ENCODE assay signal across 1 cellular context in genomic region chr17:72518810-72519597, GRCh38.
TF ChIP-seq lines count a peak whose summit lies in the region.

No MANE protein-coding gene starts in this region.

TF ChIP-seq in HepG2, 621 proteins besides CTCF, POLR2A, EP300 and RAD21 (continued from another document and continues in another):
- TF ChIP-seq, protein P1, sequence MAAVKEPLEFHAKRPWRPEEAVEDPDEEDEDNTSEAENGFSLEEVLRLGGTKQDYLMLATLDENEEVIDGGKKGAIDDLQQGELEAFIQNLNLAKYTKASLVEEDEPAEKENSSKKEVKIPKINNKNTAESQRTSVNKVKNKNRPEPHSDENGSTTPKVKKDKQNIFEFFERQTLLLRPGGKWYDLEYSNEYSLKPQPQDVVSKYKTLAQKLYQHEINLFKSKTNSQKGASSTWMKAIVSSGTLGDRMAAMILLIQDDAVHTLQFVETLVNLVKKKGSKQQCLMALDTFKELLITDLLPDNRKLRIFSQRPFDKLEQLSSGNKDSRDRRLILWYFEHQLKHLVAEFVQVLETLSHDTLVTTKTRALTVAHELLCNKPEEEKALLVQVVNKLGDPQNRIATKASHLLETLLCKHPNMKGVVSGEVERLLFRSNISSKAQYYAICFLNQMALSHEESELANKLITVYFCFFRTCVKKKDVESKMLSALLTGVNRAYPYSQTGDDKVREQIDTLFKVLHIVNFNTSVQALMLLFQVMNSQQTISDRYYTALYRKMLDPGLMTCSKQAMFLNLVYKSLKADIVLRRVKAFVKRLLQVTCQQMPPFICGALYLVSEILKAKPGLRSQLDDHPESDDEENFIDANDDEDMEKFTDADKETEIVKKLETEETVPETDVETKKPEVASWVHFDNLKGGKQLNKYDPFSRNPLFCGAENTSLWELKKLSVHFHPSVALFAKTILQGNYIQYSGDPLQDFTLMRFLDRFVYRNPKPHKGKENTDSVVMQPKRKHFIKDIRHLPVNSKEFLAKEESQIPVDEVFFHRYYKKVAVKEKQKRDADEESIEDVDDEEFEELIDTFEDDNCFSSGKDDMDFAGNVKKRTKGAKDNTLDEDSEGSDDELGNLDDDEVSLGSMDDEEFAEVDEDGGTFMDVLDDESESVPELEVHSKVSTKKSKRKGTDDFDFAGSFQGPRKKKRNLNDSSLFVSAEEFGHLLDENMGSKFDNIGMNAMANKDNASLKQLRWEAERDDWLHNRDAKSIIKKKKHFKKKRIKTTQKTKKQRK (IDR thresholded peaks at IDR 0.05; ENCODE audit: low read length) = no peak
- TF ChIP-seq CHD2 (IDR thresholded peaks at IDR 0.05; ENCODE audit: low read depth, low read length) (no peak), DNMT3B (CRISPR knock-in tag; conservative IDR thresholded peaks at IDR 0.05) (peak; percentile 72; the same call in 1 of the 2 replicates), ZNF562 (CRISPR knock-in tag; IDR thresholded peaks at IDR 0.05; ENCODE audit: borderline replicate concordance) (no peak), ZNF556 (CRISPR knock-in tag; IDR thresholded peaks at IDR 0.05; ENCODE audit: borderline replicate concordance) (no peak), FOXC1 (CRISPR knock-in tag; IDR thresholded peaks at IDR 0.05; ENCODE audit: borderline replicate concordance) (peak; percentile 41; the same call in 1 of the 2 replicates), ZNF605 (CRISPR knock-in tag; IDR thresholded peaks at IDR 0.05) (0 out of 2 replicates have a peak, but pooled peaks have one; percentile 59), NFE2L1 (CRISPR knock-in tag; IDR thresholded peaks at IDR 0.05; ENCODE audit: borderline replicate concordance) (no peak), ZUFSP (CRISPR knock-in tag; IDR thresholded peaks at IDR 0.05; ENCODE audit: borderline replicate concordance) (no peak), RELA (CRISPR knock-in tag; IDR thresholded peaks at IDR 0.05) (no peak; the same call in 1 of the 2 replicates), KLF11 (CRISPR knock-in tag; IDR thresholded peaks at IDR 0.05) (peak; percentile 72; the same call in 1 of the 2 replicates), ARNTL (CRISPR knock-in tag; IDR thresholded peaks at IDR 0.05) (peak; percentile 87), ATF6 (CRISPR knock-in tag; conservative IDR thresholded peaks at IDR 0.05) (no peak; the same call in 1 of the 2 replicates), POGK (CRISPR knock-in tag; conservative IDR thresholded peaks at IDR 0.05) (peak; percentile 75), ZBTB42 (CRISPR knock-in tag; IDR thresholded peaks at IDR 0.05) (0 out of 2 replicates have a peak, but pooled peaks have one; percentile 70), GATAD2A (CRISPR knock-in tag; IDR thresholded peaks at IDR 0.05) (peak; percentile 96), LBX2 (CRISPR knock-in tag; IDR thresholded peaks at IDR 0.05; ENCODE audit: borderline replicate concordance) (no peak), ISL2 (CRISPR knock-in tag; IDR thresholded peaks at IDR 0.05) (peak; percentile 96), SIN3B (IDR thresholded peaks at IDR 0.05; ENCODE audit: low read length) (no peak), SIX1 (CRISPR knock-in tag; IDR thresholded peaks at IDR 0.05; ENCODE audit: borderline replicate concordance) (peak; percentile 71), RAD51 (IDR thresholded peaks at IDR 0.05; ENCODE audit: borderline replicate concordance) (no peak), NFKB2 (CRISPR knock-in tag; IDR thresholded peaks at IDR 0.05; ENCODE audit: borderline replicate concordance) (no peak), ZIK1 (CRISPR knock-in tag; IDR thresholded peaks at IDR 0.05; ENCODE audit: borderline replicate concordance, low read depth) (0 out of 2 replicates have a peak, but pooled peaks have one; percentile 27), ZNF253 (CRISPR knock-in tag; IDR thresholded peaks at IDR 0.05; ENCODE audit: borderline replicate concordance) (no peak; the same call in 1 of the 2 replicates), XBP1 (CRISPR knock-in tag; IDR thresholded peaks at IDR 0.05) (no peak), ZNF660 (CRISPR knock-in tag; IDR thresholded peaks at IDR 0.05; ENCODE audit: borderline replicate concordance, low read depth) (no peak), CBFB (CRISPR knock-in tag; IDR thresholded peaks at IDR 0.05) (peak; percentile 70; the same call in 1 of the 2 replicates), SIX4 (CRISPR knock-in tag; IDR thresholded peaks at IDR 0.05) (peak; percentile 79; the same call in 1 of the 2 replicates), TGIF2 (CRISPR knock-in tag; IDR thresholded peaks at IDR 0.05) (peak; percentile 75; the same call in 1 of the 2 replicates), ZNF883 (CRISPR knock-in tag; IDR thresholded peaks at IDR 0.05; ENCODE audit: not compliant biosample characterization) (no peak), YEATS2 (CRISPR knock-in tag; IDR thresholded peaks at IDR 0.05; ENCODE audit: borderline replicate concordance) (peak; percentile 42; the same call in 1 of the 2 replicates), SNAPC4 (CRISPR knock-in tag; IDR thresholded peaks at IDR 0.05) (no peak), ZNF552 (CRISPR knock-in tag; IDR thresholded peaks at IDR 0.05; ENCODE audit: borderline replicate concordance) (peak; percentile 73; the same call in 1 of the 2 replicates), ZNF558 (CRISPR knock-in tag; IDR thresholded peaks at IDR 0.05; ENCODE audit: borderline replicate concordance) (peak; percentile 61; the same call in 1 of the 2 replicates), CCAR2 (optimal IDR thresholded peaks at IDR 0.05; ENCODE audit: low read depth, low read length) (peak; percentile 82)
- TF ChIP-seq, protein P2, sequence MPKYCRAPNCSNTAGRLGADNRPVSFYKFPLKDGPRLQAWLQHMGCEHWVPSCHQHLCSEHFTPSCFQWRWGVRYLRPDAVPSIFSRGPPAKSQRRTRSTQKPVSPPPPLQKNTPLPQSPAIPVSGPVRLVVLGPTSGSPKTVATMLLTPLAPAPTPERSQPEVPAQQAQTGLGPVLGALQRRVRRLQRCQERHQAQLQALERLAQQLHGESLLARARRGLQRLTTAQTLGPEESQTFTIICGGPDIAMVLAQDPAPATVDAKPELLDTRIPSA (CRISPR knock-in tag; IDR thresholded peaks at IDR 0.05; ENCODE audit: borderline replicate concordance) = no peak
- TF ChIP-seq, protein P3, sequence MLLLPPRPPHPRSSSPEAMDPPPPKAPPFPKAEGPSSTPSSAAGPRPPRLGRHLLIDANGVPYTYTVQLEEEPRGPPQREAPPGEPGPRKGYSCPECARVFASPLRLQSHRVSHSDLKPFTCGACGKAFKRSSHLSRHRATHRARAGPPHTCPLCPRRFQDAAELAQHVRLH (CRISPR knock-in tag; IDR thresholded peaks at IDR 0.05; ENCODE audit: borderline replicate concordance, low read depth) = peak; percentile 89; the same call in 1 of the 2 replicates
- TF ChIP-seq, protein P4, sequence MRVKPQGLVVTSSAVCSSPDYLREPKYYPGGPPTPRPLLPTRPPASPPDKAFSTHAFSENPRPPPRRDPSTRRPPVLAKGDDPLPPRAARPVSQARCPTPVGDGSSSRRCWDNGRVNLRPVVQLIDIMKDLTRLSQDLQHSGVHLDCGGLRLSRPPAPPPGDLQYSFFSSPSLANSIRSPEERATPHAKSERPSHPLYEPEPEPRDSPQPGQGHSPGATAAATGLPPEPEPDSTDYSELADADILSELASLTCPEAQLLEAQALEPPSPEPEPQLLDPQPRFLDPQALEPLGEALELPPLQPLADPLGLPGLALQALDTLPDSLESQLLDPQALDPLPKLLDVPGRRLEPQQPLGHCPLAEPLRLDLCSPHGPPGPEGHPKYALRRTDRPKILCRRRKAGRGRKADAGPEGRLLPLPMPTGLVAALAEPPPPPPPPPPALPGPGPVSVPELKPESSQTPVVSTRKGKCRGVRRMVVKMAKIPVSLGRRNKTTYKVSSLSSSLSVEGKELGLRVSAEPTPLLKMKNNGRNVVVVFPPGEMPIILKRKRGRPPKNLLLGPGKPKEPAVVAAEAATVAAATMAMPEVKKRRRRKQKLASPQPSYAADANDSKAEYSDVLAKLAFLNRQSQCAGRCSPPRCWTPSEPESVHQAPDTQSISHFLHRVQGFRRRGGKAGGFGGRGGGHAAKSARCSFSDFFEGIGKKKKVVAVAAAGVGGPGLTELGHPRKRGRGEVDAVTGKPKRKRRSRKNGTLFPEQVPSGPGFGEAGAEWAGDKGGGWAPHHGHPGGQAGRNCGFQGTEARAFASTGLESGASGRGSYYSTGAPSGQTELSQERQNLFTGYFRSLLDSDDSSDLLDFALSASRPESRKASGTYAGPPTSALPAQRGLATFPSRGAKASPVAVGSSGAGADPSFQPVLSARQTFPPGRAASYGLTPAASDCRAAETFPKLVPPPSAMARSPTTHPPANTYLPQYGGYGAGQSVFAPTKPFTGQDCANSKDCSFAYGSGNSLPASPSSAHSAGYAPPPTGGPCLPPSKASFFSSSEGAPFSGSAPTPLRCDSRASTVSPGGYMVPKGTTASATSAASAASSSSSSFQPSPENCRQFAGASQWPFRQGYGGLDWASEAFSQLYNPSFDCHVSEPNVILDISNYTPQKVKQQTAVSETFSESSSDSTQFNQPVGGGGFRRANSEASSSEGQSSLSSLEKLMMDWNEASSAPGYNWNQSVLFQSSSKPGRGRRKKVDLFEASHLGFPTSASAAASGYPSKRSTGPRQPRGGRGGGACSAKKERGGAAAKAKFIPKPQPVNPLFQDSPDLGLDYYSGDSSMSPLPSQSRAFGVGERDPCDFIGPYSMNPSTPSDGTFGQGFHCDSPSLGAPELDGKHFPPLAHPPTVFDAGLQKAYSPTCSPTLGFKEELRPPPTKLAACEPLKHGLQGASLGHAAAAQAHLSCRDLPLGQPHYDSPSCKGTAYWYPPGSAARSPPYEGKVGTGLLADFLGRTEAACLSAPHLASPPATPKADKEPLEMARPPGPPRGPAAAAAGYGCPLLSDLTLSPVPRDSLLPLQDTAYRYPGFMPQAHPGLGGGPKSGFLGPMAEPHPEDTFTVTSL (CRISPR knock-in tag; IDR thresholded peaks at IDR 0.05; ENCODE audit: borderline replicate concordance) = peak; percentile 92; the same call in 1 of the 2 replicates
